Comparison of ENCODE assay signal across 8 cellular contexts in the genomic region with DNA sequence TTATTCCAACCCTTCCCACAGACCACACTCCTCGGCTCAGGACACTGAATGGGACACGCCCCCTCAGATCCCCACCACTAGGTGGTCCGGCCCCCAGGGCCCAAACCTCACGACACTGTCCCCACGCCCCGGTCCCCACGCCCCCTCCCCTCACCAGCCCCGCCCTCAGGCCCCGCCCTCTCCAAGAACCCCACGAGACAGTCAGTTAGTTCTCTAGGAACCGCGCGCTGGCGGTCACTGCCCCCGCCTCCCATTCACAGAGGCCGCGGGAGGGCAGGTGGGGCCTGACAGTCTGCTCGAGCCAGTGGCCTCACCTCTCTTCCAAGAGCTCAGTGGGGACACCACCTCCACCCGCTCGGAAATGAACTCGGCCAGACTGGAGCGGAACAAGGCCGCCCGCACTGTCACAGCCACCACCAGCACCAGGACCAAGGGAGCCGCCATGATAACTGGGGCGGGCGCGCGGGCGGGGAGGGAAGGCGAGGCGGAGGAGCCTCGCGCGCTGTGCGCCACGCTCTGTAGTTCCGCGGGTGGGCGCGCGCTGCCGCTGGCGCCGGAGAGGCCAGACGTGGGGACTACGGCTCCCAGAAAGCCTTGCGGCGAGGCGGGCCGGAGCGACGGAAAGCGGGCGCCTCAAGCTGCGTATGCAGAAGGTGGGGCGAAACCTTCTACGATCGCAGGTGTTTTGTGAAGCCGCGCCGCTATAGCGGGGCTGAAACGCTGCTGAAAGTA. TPM values are rescaled to one million over a fixed set of nuclear protein-coding genes. Genes with fewer than 3 reads are reported as not detected.
DNase-seq lines count a peak whose midpoint lies in the region; ATAC-seq, FAIRE-seq and TF ChIP-seq lines count a peak whose summit lies in the region.

A gene with protein sequence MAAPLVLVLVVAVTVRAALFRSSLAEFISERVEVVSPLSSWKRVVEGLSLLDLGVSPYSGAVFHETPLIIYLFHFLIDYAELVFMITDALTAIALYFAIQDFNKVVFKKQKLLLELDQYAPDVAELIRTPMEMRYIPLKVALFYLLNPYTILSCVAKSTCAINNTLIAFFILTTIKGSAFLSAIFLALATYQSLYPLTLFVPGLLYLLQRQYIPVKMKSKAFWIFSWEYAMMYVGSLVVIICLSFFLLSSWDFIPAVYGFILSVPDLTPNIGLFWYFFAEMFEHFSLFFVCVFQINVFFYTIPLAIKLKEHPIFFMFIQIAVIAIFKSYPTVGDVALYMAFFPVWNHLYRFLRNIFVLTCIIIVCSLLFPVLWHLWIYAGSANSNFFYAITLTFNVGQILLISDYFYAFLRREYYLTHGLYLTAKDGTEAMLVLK (minus strand): TSS at position 451 of the 732 bp plus-strand sequence. CDS start 7 bp downstream, at position 444.

- no peaks in the 10 kb centered on the region for H3K27me3 ChIP-seq in AG04450 (ENCODE audit: control insufficient read depth, insufficient read depth, low read length)
- H3K27me3 ChIP-seq in bronchial epithelial cell (ENCODE audit: control insufficient read depth, insufficient read depth, low read length) = no peaks in the 10 kb centered on the region

- H3K27ac ChIP-seq in AG04450 (ENCODE audit: low read depth, low read length) = peak within 1 kb of the TSS; percentile 47

- no peaks in the 10 kb centered on the region for H3K36me3 ChIP-seq in bronchial epithelial cell (ENCODE audit: control insufficient read depth, insufficient read depth, low read length)

- TF ChIP-seq CTCF in AG04450 (IDR thresholded peaks at IDR 0.05; ENCODE audit: low read depth, low read length) (no peak), WI38 (IDR thresholded peaks at IDR 0.05; ENCODE audit: low read depth, low read length) (no peak), bronchial epithelial cell (IDR thresholded peaks at IDR 0.05; ENCODE audit: insufficient read depth, low read length, severe bottlenecking) (no peak)

- peak; percentile 82 for DNase-seq in AG04450 (ENCODE audit: low read depth, low spot score)
- peak; percentile 98 for DNase-seq in NCI-H2227 (lab: John Stamatoyannopoulos, UW; ENCODE audit: unreplicated experiment)
- peak; percentile 89 for DNase-seq in bronchial epithelial cell (ENCODE audit: low read depth)
- DNase-seq in iPS-NIHi7 (ENCODE audit: extremely low spot score) = peak; percentile 94
- peak; percentile 85 for DNase-seq in smooth muscle cell of the brain vasculature (ENCODE audit: low read depth, low spot score)

- H3K4me3 ChIP-seq in AG04450 (ENCODE audit: low read depth, low read length) (peak within 1 kb of the TSS; percentile 87), WI38 (ENCODE audit: low read depth, low read length) (peak within 1 kb of the TSS; percentile 76), bronchial epithelial cell (ENCODE audit: low read depth, low read length) (peak within 1 kb of the TSS; percentile 80)

- no peak for FAIRE-seq in bronchial epithelial cell (lab: Jason Lieb, UNC)

- POLR2A ChIA-PET in AG04450 (lab: Yijun Ruan, JAX) = interaction anchor here (0.6 to 1.2 kb wide), 2 partner anchors 16 to 83 kb away, joined by 3 to 4 read pairs; no protein-coding TSS in a partner anchor

- CTCF ChIA-PET in AG04450 (lab: Charles Lee) = interaction anchor here (0.6 kb wide), 1 partner anchor 55 kb away, joined by 5 read pairs; no protein-coding TSS in a partner anchor

- ATAC-seq in GM18873 (IDR thresholded peaks at IDR 0.05; ENCODE audit: low FRiP score, unreplicated experiment) = peak; percentile 89
- ATAC-seq in HG03139 (IDR thresholded peaks at IDR 0.05; ENCODE audit: unreplicated experiment) = peak; percentile 96

- no peaks in the 10 kb centered on the region for H3K9me3 ChIP-seq in AG04450 (ENCODE audit: control insufficient read depth, insufficient read depth, low read length)

RNA-seq across cellular contexts. Expression of the gene that starts here (rescaled TPM):
- 42.2 and 54.8 TPM in 2 replicates for polyA plus RNA-seq in AG04450 (2011; rRNA removed)
- 32.6 and 34.4 TPM in 2 replicates for polyA minus RNA-seq in AG04450 (2011; rRNA and poly(A)+ RNA removed)
- 5.5 TPM in 2 replicates for total RNA-seq in bronchial epithelial cell

Comparison
In these comparisons a context has a peak if more than half of its experiments do, and no peak if none do; other contexts are left out.
1. Peak in every context shown above with its lines: DNase-seq, ATAC-seq, H3K4me3 ChIP-seq and H3K27ac ChIP-seq.